ENCODE assay signal across 16 cellular contexts in the genomic region with DNA sequence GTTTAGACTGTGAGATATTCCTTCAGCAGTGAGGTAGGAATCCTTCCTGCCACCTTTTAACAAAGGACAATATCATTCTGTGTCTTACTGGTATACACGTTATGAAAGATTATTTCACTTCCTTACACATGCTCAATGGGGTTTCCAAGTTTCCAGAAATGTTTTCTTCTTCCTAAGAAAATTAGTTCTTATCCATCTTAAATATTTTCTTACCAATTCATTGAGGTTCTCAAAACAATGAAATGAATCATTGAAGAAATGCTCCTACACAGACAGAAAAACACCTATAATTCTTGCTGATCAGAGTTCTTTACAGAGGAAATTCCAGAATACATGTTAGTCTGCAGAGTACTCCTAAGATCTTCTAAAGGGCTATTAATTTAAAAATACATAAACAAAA.
"Had no signal": no experiment of that assay in that cellular context is flagged by ENCODE, and none has a peak within 500 bp of the region (broad histone marks: within the 10 kb centered on the region; RNA-seq: fewer than 3 reads in every experiment).

No MANE protein-coding gene starts in this region.

- H3K27ac ChIP-seq: coronary artery, WERI-Rb-1 had no signal

- FAIRE-seq: frontal cortex, urothelium cell line had no signal

- H3K4me3 ChIP-seq: adrenal gland, coronary artery, heart left ventricle, mucosa of descending colon, tibial artery had no signal

- DNase-seq: activated CD4-positive, alpha-beta memory T cell treated with anti-CD3 and anti-CD28 coated beads, Interleukin-2, amount 10 ng/mL, durations not matched to agents 7 days and 5 days; activated effector memory CD4-positive, alpha-beta T cell treated with Interleukin-2 at 50 U/mL for 16 hours; activated T-cell treated with anti-CD3 and anti-CD28 coated beads, Interleukin-2, amount 50 U/mL, for 24 hours; adrenal gland; central memory CD4-positive, alpha-beta T cell; heart left ventricle; mucosa of descending colon; naive thymus-derived CD4-positive, alpha-beta T cell; stimulated activated CD4-positive, alpha-beta T cell treated with anti-CD3 and anti-CD28 coated beads, Interleukin-2, amount 100 ng/mL, for 48 hours; stimulated activated naive CD4-positive, alpha-beta T cell; T-helper 17 cell; tibial artery; WERI-Rb-1 had no signal

- H3K36me3 ChIP-seq: adrenal gland, heart left ventricle, tibial artery, WERI-Rb-1 had no signal

- ATAC-seq: mucosa of descending colon; naive thymus-derived CD4-positive, alpha-beta T cell; T-helper 17 cell had no signal

- H3K27me3 ChIP-seq: adrenal gland, heart left ventricle had no signal

- H3K9me3 ChIP-seq: adrenal gland, heart left ventricle, mucosa of descending colon, tibial artery had no signal
